Comparison of ENCODE assay signal across 14 cellular contexts in genomic region chr10:43259981-43260761, GRCh38. TPM values are rescaled to one million over a fixed set of nuclear protein-coding genes. Genes with fewer than 3 reads are reported as not detected.
A peak's percentile ranks its signal among the peaks of the same experiment; 100 is the strongest.
DNase-seq lines count a peak whose midpoint lies in the region; ATAC-seq and TF ChIP-seq lines count a peak whose summit lies in the region.
"Had no signal": no experiment of that assay in that cellular context is flagged by ENCODE, and none has a peak within 500 bp of the region (broad histone marks: within the 10 kb centered on the region; RNA-seq: fewer than 3 reads in every experiment).

No MANE protein-coding gene starts in this region.

- BruUV-seq in A673 (replicated peaks; lab: Mats Ljungman, UMichigan): no TSS peak

- intact Hi-C loops in A673 (cut with micrococcal nuclease; ENCODE audit: unreplicated experiment): no loop called here

- no peak for ATAC-seq in HG03097 (IDR thresholded peaks at IDR 0.05; ENCODE audit: low FRiP score, unreplicated experiment)

- WGBS in neuronal stem cell (ENCODE audit: extremely low coverage in 2 of 2, insufficient read length in 2 of 2, insufficient replicate concordance in 1 of 2), 2 donors: no CpG with 5 or more reads among the region's 17 CpGs

- no peak overlapping the region for H4K8ac ChIP-seq in neuronal stem cell (ENCODE audit: low read depth, low read length)

- H4K91ac ChIP-seq in neuronal stem cell (ENCODE audit: low read depth, low read length, poor library complexity): no peak overlapping the region

- H2BK15ac ChIP-seq in neuronal stem cell (ENCODE audit: low read length): peak overlapping the region; percentile 81

- peaks cover 0 to 46% (median 6%) of the 10 kb centered on the region in 3 experiments for H3K27me3 ChIP-seq in neuronal stem cell (ENCODE audit: control insufficient read depth in 3 of 3, insufficient read depth in 3 of 3, low read depth in 1 of 3, low read length in 3 of 3)
- peaks cover 20% of the 10 kb centered on the region for H3K27me3 ChIP-seq in A673 (replicated peaks; ENCODE audit: insufficient read depth, low read depth, low read length, poor library complexity)

- H2BK120ac ChIP-seq in neuronal stem cell (ENCODE audit: low read depth, low read length): no peak overlapping the region

- H3K9me3 ChIP-seq in neuronal stem cell (replicated peaks in 1 of 2; ENCODE audit: control insufficient read depth in 2 of 2, insufficient read depth in 1 of 2, low read depth in 1 of 2, low read length in 2 of 2) (no peaks in the 10 kb centered on the region), A673 (ENCODE audit: low read depth, low read length, poor library complexity, severe bottlenecking) (no peaks in the 10 kb centered on the region)
- H3K9me3 ChIP-seq: esophagus squamous epithelium, stomach had no signal

- H3K9ac ChIP-seq in neuronal stem cell (ENCODE audit: low read depth, low read length, poor library complexity): no peak overlapping the region

- H3K4ac ChIP-seq in neuronal stem cell (ENCODE audit: low read length): no peak overlapping the region

- H3K4me3 ChIP-seq in NB4 (ENCODE audit: low read depth, low read length) (no peak overlapping the region), neuronal stem cell (ENCODE audit: low read length in 2 of 2) (no peak overlapping the region), A673 (ENCODE audit: low read depth, low read length, poor library complexity, severe bottlenecking) (no peak overlapping the region)
- H3K4me3 ChIP-seq: esophagus squamous epithelium, stomach had no signal

- no peak overlapping the region for H3K4me2 ChIP-seq in neuronal stem cell (ENCODE audit: insufficient read depth, low read length, poor library complexity, severe bottlenecking)

- peak overlapping the region; percentile 65 for H3K23ac ChIP-seq in neuronal stem cell (ENCODE audit: low read depth, low read length, poor library complexity)

- H3K14ac ChIP-seq in neuronal stem cell (ENCODE audit: low read length): peak overlapping the region; percentile 94

- H3K36me3 ChIP-seq in neuronal stem cell (replicated peaks in 1 of 2; ENCODE audit: control insufficient read depth in 2 of 2, insufficient read depth in 2 of 2, low read length in 2 of 2) (no peaks in the 10 kb centered on the region), A673 (ENCODE audit: insufficient read depth, low read length, poor library complexity, severe bottlenecking) (no peaks in the 10 kb centered on the region)
- H3K36me3 ChIP-seq: esophagus squamous epithelium, stomach had no signal

- TF ChIP-seq CTCF in NB4 (IDR thresholded peaks at IDR 0.05; ENCODE audit: low read depth, low read length): no peak
- no peak for TF ChIP-seq CTCF in endothelial cell (IDR thresholded peaks at IDR 0.05; ENCODE audit: unreplicated experiment)
- TF ChIP-seq CTCF in A673 (conservative IDR thresholded peaks at IDR 0.05; ENCODE audit: low read depth, low read length): no peak

- H3K36me3 Mint-ChIP-seq in endothelial cell (ENCODE audit: low read depth, unreplicated experiment): peaks cover 4% of the 10 kb centered on the region
- H3K36me3 Mint-ChIP-seq: brain had no signal

- peaks cover 16% of the 10 kb centered on the region for H3K4me1 Mint-ChIP-seq in endothelial cell (ENCODE audit: unreplicated experiment)

- H3K79me1 ChIP-seq in neuronal stem cell (ENCODE audit: low read depth, low read length): peaks cover 1% of the 10 kb centered on the region

- H3K27ac Mint-ChIP-seq in endothelial cell (ENCODE audit: unreplicated experiment): peak overlapping the region; percentile 40

- H3K9me3 Mint-ChIP-seq in endothelial cell (ENCODE audit: unreplicated experiment): no peaks in the 10 kb centered on the region
- H3K9me3 Mint-ChIP-seq: brain had no signal

- H2BK12ac ChIP-seq in neuronal stem cell (ENCODE audit: low read length): peak overlapping the region; percentile 0

- H2AK5ac ChIP-seq in neuronal stem cell (ENCODE audit: low read depth, low read length): peak overlapping the region; percentile 97

- peak overlapping the region; percentile 44 for H3K18ac ChIP-seq in neuronal stem cell (ENCODE audit: low read length)

- POLR2A ChIA-PET in A673 (lab: Charles Lee; ENCODE audit: low non-redundant PET): no interaction called here

- peaks cover 3 to 15% of the 10 kb centered on the region in 2 donors for H3K4me1 ChIP-seq in neuronal stem cell (ENCODE audit: control insufficient read depth in 2 of 2, insufficient read depth in 1 of 2, low read depth in 1 of 2, low read length in 2 of 2)
- no peaks in the 10 kb centered on the region for H3K4me1 ChIP-seq in A673 (ENCODE audit: insufficient read depth, low read length, poor library complexity, severe bottlenecking)
- H3K4me1 ChIP-seq: stomach had no signal

- no peak overlapping the region for H2BK5ac ChIP-seq in neuronal stem cell (ENCODE audit: low read length)

- peak overlapping the region; percentile 34 for H3K4me3 Mint-ChIP-seq in endothelial cell (ENCODE audit: unreplicated experiment)
- H3K4me3 Mint-ChIP-seq: brain had no signal

- peak; percentile 27 for DNase-seq in GM03348 (ENCODE audit: low spot score)
- DNase-seq in NB4 (ENCODE audit: low read depth): peak; percentile 28
- DNase-seq in endothelial cell (ENCODE audit: low spot score): no peak
- DNase-seq in neuronal stem cell (ENCODE audit: low spot score): no peak
- DNase-seq in T-helper 9 cell: no peak
- no peak for DNase-seq in A172 (ENCODE audit: low spot score)
- DNase-seq in A673 (ENCODE audit: low spot score): no peak
- DNase-seq: activated T-cell treated with anti-CD3 and anti-CD28 coated beads, Interleukin-2, amount 50 U/mL, for 48 hours; esophagus squamous epithelium; NCI-H187; OCI-M1; stomach had no signal

- H3K27ac ChIP-seq in neuronal stem cell (replicated peaks; ENCODE audit: low read length): no peak overlapping the region
- no peak overlapping the region for H3K27ac ChIP-seq in A673 (ENCODE audit: low read depth, low read length, poor library complexity, severe bottlenecking)
- H3K27ac ChIP-seq: esophagus squamous epithelium, stomach had no signal

- CTCF ChIA-PET in A673 (lab: Charles Lee): no interaction called here

- TF ChIP-seq POLR2A in NB4 (IDR thresholded peaks at IDR 0.05; ENCODE audit: extremely low read depth, insufficient read length): no peak

- no peak overlapping the region for H2AFZ ChIP-seq in neuronal stem cell (ENCODE audit: low read length)

- peaks cover 22% of the 10 kb centered on the region for H3K27me3 Mint-ChIP-seq in endothelial cell (ENCODE audit: unreplicated experiment)

RNA-seq across cellular contexts. Expression of gene RASGEF1A, which starts 6.7 kb away (rescaled TPM):
- total RNA-seq in endothelial cell (ENCODE audit: unreplicated experiment) (1.3 TPM), A673 (2021) (0.35 TPM in 1 of 2 replicates, not detected in the other)
- 3.5 TPM for polyA plus RNA-seq in neuronal stem cell (2013, experiment 1 of 2)
- polyA plus RNA-seq in neuronal stem cell (2013, experiment 2 of 2): 3.6 TPM
- total RNA-seq in A172 (2014; rRNA removed; shearing (Covaris generic)): 0.69 TPM in 1 of 2 replicates, not detected in the other

Comparison
In these comparisons a context has a peak if more than half of its experiments do, and no peak if none do; other contexts are left out.
1. DNase-seq: peak in GM03348 (single experiment) and NB4 (single experiment); none in endothelial cell (single experiment), neuronal stem cell (single experiment), T-helper 9 cell (single experiment), A172 (single experiment) and A673 (single experiment).